Comparison of ENCODE assay signal across 12 cellular contexts in the genomic region with DNA sequence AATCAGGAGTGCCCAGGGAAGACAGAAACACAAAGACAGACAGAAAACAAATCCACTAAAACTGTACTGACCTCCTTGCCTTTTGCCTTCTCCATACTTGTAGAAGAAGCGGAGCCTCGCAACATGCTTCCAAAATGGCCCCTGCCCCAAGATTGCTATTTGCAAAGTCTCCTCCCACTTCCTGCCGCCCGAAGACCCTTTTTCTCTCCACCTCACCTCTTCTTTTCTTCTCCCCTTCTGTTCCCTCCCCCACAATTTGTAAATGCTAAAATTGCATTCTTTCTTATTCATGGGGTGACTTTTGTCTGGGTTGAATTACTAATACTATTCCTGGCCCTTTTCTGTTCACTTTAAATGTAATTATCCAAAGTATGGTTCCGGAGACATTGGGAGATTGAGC. TPM values are rescaled to one million over a fixed set of nuclear protein-coding genes. Genes with fewer than 3 reads are reported as not detected.
DNase-seq lines count a peak whose midpoint lies in the region; ATAC-seq, FAIRE-seq and TF ChIP-seq lines count a peak whose summit lies in the region.
"Had no signal": no experiment of that assay in that cellular context is flagged by ENCODE, and none has a peak within 500 bp of the region (broad histone marks: within the 10 kb centered on the region; RNA-seq: fewer than 3 reads in every experiment).

A gene with protein sequence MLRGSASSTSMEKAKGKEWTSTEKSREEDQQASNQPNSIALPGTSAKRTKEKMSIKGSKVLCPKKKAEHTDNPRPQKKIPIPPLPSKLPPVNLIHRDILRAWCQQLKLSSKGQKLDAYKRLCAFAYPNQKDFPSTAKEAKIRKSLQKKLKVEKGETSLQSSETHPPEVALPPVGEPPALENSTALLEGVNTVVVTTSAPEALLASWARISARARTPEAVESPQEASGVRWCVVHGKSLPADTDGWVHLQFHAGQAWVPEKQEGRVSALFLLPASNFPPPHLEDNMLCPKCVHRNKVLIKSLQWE (minus strand): TSS at position 154 of the 400 bp plus-strand sequence. CDS start 29 bp downstream, at position 125.

- H3K4me1 Mint-ChIP-seq in activated CD8-positive, alpha-beta T cell treated with anti-CD3 and anti-CD28 coated beads, Interleukin-2, amount 10 ng/mL, durations not matched to agents 7 days and 5 days (ENCODE audit: low read depth): no peaks in the 10 kb centered on the region

- peak within 1 kb of the TSS; percentile 64 for H3K4me3 Mint-ChIP-seq in activated CD8-positive, alpha-beta T cell treated with anti-CD3 and anti-CD28 coated beads, Interleukin-2, amount 10 ng/mL, durations not matched to agents 7 days and 5 days

- H3K4me1 ChIP-seq in psoas muscle (no peaks in the 10 kb centered on the region), uterus (no peaks in the 10 kb centered on the region)

- DNase-seq in ELF-1 (ENCODE audit: low read depth, low spot score) (peak; percentile 90), iPS DF 19.7 (ENCODE audit: low read depth, low spot score) (peak; percentile 89), psoas muscle (no peak), HTR-8/SVneo (ENCODE audit: insufficient read length, low spot score) (no peak), NCI-H748 (lab: John Stamatoyannopoulos, UW; ENCODE audit: unreplicated experiment) (no peak), uterus (no peak)
- DNase-seq in activated CD8-positive, alpha-beta T cell treated with anti-CD3 and anti-CD28 coated beads, Interleukin-2, amount 10 ng/mL, durations not matched to agents 7 days and 5 days: no peak
- no peak for DNase-seq in effector CD4-positive, alpha-beta T cell
- DNase-seq: amniotic stem cell, NCI-H1694 had no signal

- peaks cover 19% of the 10 kb centered on the region for H3K27me3 Mint-ChIP-seq in activated CD8-positive, alpha-beta T cell treated with anti-CD3 and anti-CD28 coated beads, Interleukin-2, amount 10 ng/mL, durations not matched to agents 7 days and 5 days (ENCODE audit: low read depth)

- no peak for TF ChIP-seq POLR2A in uterus (IDR thresholded peaks at IDR 0.05)

- no peak within 1 kb of the TSS for H3K27ac Mint-ChIP-seq in activated CD8-positive, alpha-beta T cell treated with anti-CD3 and anti-CD28 coated beads, Interleukin-2, amount 10 ng/mL, durations not matched to agents 7 days and 5 days

- CTCF ChIA-PET in activated CD8-positive, alpha-beta T cell treated with anti-CD3 and anti-CD28 coated beads, Interleukin-2, amount 10 ng/mL, durations not matched to agents 7 days and 5 days (lab: Charles Lee): no interaction called here

- H3K36me3 Mint-ChIP-seq in activated CD8-positive, alpha-beta T cell treated with anti-CD3 and anti-CD28 coated beads, Interleukin-2, amount 10 ng/mL, durations not matched to agents 7 days and 5 days (ENCODE audit: low read depth): no peaks in the 10 kb centered on the region

- intact Hi-C loops in psoas muscle (cut with DNase I) (no loop called here), uterus (cut with DNase I; ENCODE audit: low total_unique reads) (no loop called here)

- H3K36me3 ChIP-seq in psoas muscle (ENCODE audit: insufficient read depth in 1 of 2, low read depth in 1 of 2) (no peaks in the 10 kb centered on the region), uterus (no peaks in the 10 kb centered on the region)

- WGBS in psoas muscle, 3 donors: 58 to 63% (median 63%) methylated on average over 5 of the region's 5 CpGs

- no peak for FAIRE-seq in HTR-8/SVneo (lab: Jason Lieb, UNC)

- H3K4me3 ChIP-seq in psoas muscle: peak within 1 kb of the TSS; percentile 28
- H3K4me3 ChIP-seq in uterus: no peak within 1 kb of the TSS

- TF ChIP-seq CTCF in psoas muscle (IDR thresholded peaks at IDR 0.05) (no peak), uterus (IDR thresholded peaks at IDR 0.05) (no peak)

- POLR2A ChIA-PET in activated CD8-positive, alpha-beta T cell treated with anti-CD3 and anti-CD28 coated beads, Interleukin-2, amount 10 ng/mL, durations not matched to agents 7 days and 5 days (lab: Charles Lee): no interaction called here

- H3K27ac ChIP-seq in psoas muscle (no peak within 1 kb of the TSS), uterus (no peak within 1 kb of the TSS)

- H3K27me3 ChIP-seq in psoas muscle (ENCODE audit: insufficient read depth in 3 of 3, low read length in 2 of 3): peaks cover 0 to 1% (median 0%) of the 10 kb centered on the region in 3 donors
- no peaks in the 10 kb centered on the region for H3K27me3 ChIP-seq in uterus

- no peaks in the 10 kb centered on the region for H3K9me3 ChIP-seq in psoas muscle
- H3K9me3 ChIP-seq in uterus: no peaks in the 10 kb centered on the region

- peaks cover 4% of the 10 kb centered on the region for H3K9me3 Mint-ChIP-seq in activated CD8-positive, alpha-beta T cell treated with anti-CD3 and anti-CD28 coated beads, Interleukin-2, amount 10 ng/mL, durations not matched to agents 7 days and 5 days (ENCODE audit: insufficient read depth)

- ATAC-seq in activated CD8-positive, alpha-beta T cell treated with anti-CD3 and anti-CD28 coated beads, Interleukin-2, amount 10 ng/mL, durations not matched to agents 7 days and 5 days: no peak
- no peak for ATAC-seq in psoas muscle

RNA-seq across cellular contexts. Expression of the gene that starts here (rescaled TPM):
- not detected for total RNA-seq in activated CD8-positive, alpha-beta T cell treated with anti-CD3 and anti-CD28 coated beads, Interleukin-2, amount 10 ng/mL, durations not matched to agents 7 days and 5 days
- total RNA-seq in psoas muscle (not detected), uterus (under 1 TPM in 1 of 4 donors, not detected in 3; 0.90 TPM)
- not detected for polyA plus RNA-seq in psoas muscle
- total RNA-seq: G401, lower leg skin had no signal

Comparison
In these comparisons a context has a peak if more than half of its experiments do, and no peak if none do; other contexts are left out.
1. DNase-seq: peak in ELF-1 (single experiment) and iPS DF 19.7 (single experiment); none in activated CD8-positive, alpha-beta T cell treated with anti-CD3 and anti-CD28 coated beads, Interleukin-2, amount 10 ng/mL, durations not matched to agents 7 days and 5 days (single experiment), psoas muscle (0 of 2), HTR-8/SVneo (single experiment), NCI-H748 (single experiment), uterus (0 of 2) and effector CD4-positive, alpha-beta T cell (single experiment).